Comparison of ENCODE assay signal across 14 cellular contexts in genomic region chr10:77478248-77478963, GRCh38.
A peak's percentile ranks its signal among the peaks of the same experiment; 100 is the strongest.
DNase-seq lines count a peak whose midpoint lies in the region; ATAC-seq, FAIRE-seq and TF ChIP-seq lines count a peak whose summit lies in the region.
"Had no signal": no experiment of that assay in that cellular context is flagged by ENCODE, and none has a peak within 500 bp of the region (broad histone marks: within the 10 kb centered on the region; RNA-seq: fewer than 3 reads in every experiment).

No MANE protein-coding gene starts in this region.

- peak; percentile 75 for DNase-seq in ACHN
- peak; percentile 36 for DNase-seq in HK-2 (ENCODE audit: unreplicated experiment)
- DNase-seq in astrocyte (ENCODE audit: low read depth) = peak; percentile 92
- DNase-seq in NCI-H1417 (lab: John Stamatoyannopoulos, UW) = no peak
- no peak for DNase-seq in NCI-H1092 treated with DMSO at 0.1 percent for 48 hours (lab: John Stamatoyannopoulos, UW)
- no peak for DNase-seq in activated CD8-positive, alpha-beta memory T cell treated with anti-CD3 and anti-CD28 coated beads for 24 hours
- DNase-seq: activated CD8-positive, alpha-beta T cell treated with anti-CD3 and anti-CD28 coated beads for 36 hours; activated naive CD8-positive, alpha-beta T cell treated with anti-CD3 and anti-CD28 coated beads, Interleukin-2, amount 50 U/mL, for 24 hours; NCI-H510A treated with DMSO at 0.1 percent for 48 hours; spleen; SW 1271 had no signal

- H3K36me3 Mint-ChIP-seq in astrocyte (ENCODE audit: low read depth, unreplicated experiment) = peaks cover 9% of the 10 kb centered on the region

- H3K4me3 Mint-ChIP-seq in astrocyte (ENCODE audit: unreplicated experiment) = no peak overlapping the region
- H3K4me3 Mint-ChIP-seq: activated CD8-positive, alpha-beta T cell treated with anti-CD3 and anti-CD28 coated beads for 36 hours; activated naive CD8-positive, alpha-beta T cell treated with anti-CD3 and anti-CD28 coated beads, Interleukin-2, amount 50 U/mL, for 24 hours had no signal

- no peaks in the 10 kb centered on the region for H3K9me3 Mint-ChIP-seq in astrocyte (ENCODE audit: unreplicated experiment)
- H3K9me3 Mint-ChIP-seq: activated CD8-positive, alpha-beta T cell treated with anti-CD3 and anti-CD28 coated beads for 36 hours; activated naive CD8-positive, alpha-beta T cell treated with anti-CD3 and anti-CD28 coated beads, Interleukin-2, amount 50 U/mL, for 24 hours had no signal

- no peak overlapping the region for H3K27ac ChIP-seq in astrocyte (ENCODE audit: low read depth, low read length)
- H3K27ac ChIP-seq: spleen had no signal

- peaks cover 3% of the 10 kb centered on the region for H3K27me3 Mint-ChIP-seq in astrocyte (ENCODE audit: low read depth, unreplicated experiment)
- H3K27me3 Mint-ChIP-seq: activated CD8-positive, alpha-beta T cell treated with anti-CD3 and anti-CD28 coated beads for 36 hours had no signal

- H3K4me2 ChIP-seq in astrocyte (ENCODE audit: low read length) = peak overlapping the region; percentile 16

- H3K79me2 ChIP-seq in astrocyte (ENCODE audit: insufficient read depth, low read length) = no peaks in the 10 kb centered on the region

- peaks cover 16% of the 10 kb centered on the region for H3K4me1 ChIP-seq in astrocyte (ENCODE audit: insufficient read depth, low read length)
- H3K4me1 ChIP-seq: spleen had no signal

- H3K36me3 ChIP-seq in astrocyte (ENCODE audit: insufficient read depth, low read length) = no peaks in the 10 kb centered on the region
- H3K36me3 ChIP-seq: spleen had no signal

- no peaks in the 10 kb centered on the region for H3K27me3 ChIP-seq in astrocyte (ENCODE audit: insufficient read depth, low read length)
- H3K27me3 ChIP-seq: spleen had no signal

- no peak overlapping the region for H3K9ac ChIP-seq in astrocyte (ENCODE audit: low read length)

- no peaks in the 10 kb centered on the region for H4K20me1 ChIP-seq in astrocyte (ENCODE audit: insufficient read depth, low read length)

- no peak for ATAC-seq in HG03095 (IDR thresholded peaks at IDR 0.05; ENCODE audit: unreplicated experiment)
- ATAC-seq: activated CD8-positive, alpha-beta T cell treated with anti-CD3 and anti-CD28 coated beads for 36 hours; activated naive CD8-positive, alpha-beta T cell treated with anti-CD3 and anti-CD28 coated beads, Interleukin-2, amount 50 U/mL, for 24 hours had no signal

- TF ChIP-seq CTCF in astrocyte (IDR thresholded peaks at IDR 0.05; ENCODE audit: insufficient read depth, low read depth, low read length) = no peak

- in situ Hi-C loops in ACHN (cut with HindIII; ENCODE audit: low pct_ligation_motif_present, low pct_unique_long_range_greater_than_20kb, low sequenced_read_pairs) = no loop called here

- H3K4me1 Mint-ChIP-seq in astrocyte (ENCODE audit: low read depth, unreplicated experiment) = peaks cover 16% of the 10 kb centered on the region
- H3K4me1 Mint-ChIP-seq: activated naive CD8-positive, alpha-beta T cell treated with anti-CD3 and anti-CD28 coated beads, Interleukin-2, amount 50 U/mL, for 24 hours had no signal

- no peak overlapping the region for H3K27ac Mint-ChIP-seq in astrocyte (ENCODE audit: unreplicated experiment)
- H3K27ac Mint-ChIP-seq: activated CD8-positive, alpha-beta T cell treated with anti-CD3 and anti-CD28 coated beads for 36 hours; activated naive CD8-positive, alpha-beta T cell treated with anti-CD3 and anti-CD28 coated beads, Interleukin-2, amount 50 U/mL, for 24 hours had no signal

- no peaks in the 10 kb centered on the region for H3K9me3 ChIP-seq in astrocyte (ENCODE audit: insufficient read depth, low read depth, low read length)
- H3K9me3 ChIP-seq: spleen had no signal

- no peak overlapping the region for H2AFZ ChIP-seq in astrocyte (ENCODE audit: low read depth, low read length)

- no peak overlapping the region for H3K4me3 ChIP-seq in astrocyte (ENCODE audit: insufficient read depth, low read depth, low read length)
- H3K4me3 ChIP-seq: spleen had no signal

- FAIRE-seq in astrocyte (lab: Jason Lieb, UNC) = peak; percentile 97
- peak; percentile 70 for FAIRE-seq in islet of Langerhans (lab: Jason Lieb, UNC)
- FAIRE-seq: frontal cortex had no signal

Comparison
In these comparisons a context has a peak if more than half of its experiments do, and no peak if none do; other contexts are left out.
1. DNase-seq: peak in ACHN (single experiment), HK-2 (single experiment) and astrocyte (single experiment); none in NCI-H1417 (0 of 3), NCI-H1092 treated with DMSO at 0.1 percent for 48 hours (single experiment) and activated CD8-positive, alpha-beta memory T cell treated with anti-CD3 and anti-CD28 coated beads for 24 hours (single experiment).